ENCODE assay signal across 18 cellular contexts in genomic region chr9:89120704-89121103, GRCh38.
"Had no signal": no experiment of that assay in that cellular context is flagged by ENCODE, and none has a peak within 500 bp of the region (broad histone marks: within the 10 kb centered on the region; RNA-seq: fewer than 3 reads in every experiment).

No MANE protein-coding gene starts in this region.

- DNase-seq: KBM-7, MG63, NCI-H1092, NCI-H1105 treated with DMSO at 0.1 percent for 48 hours, NCI-H1417 treated with DMSO at 0.1 percent for 48 hours, NCI-H146, NCI-H1694 treated with DMSO at 0.1 percent for 48 hours, NCI-H1930, NCI-H2081, NCI-H2107, NCI-H2227 treated with DMSO at 0.1 percent for 48 hours, NCI-H524 treated with DMSO at 0.1 percent for 48 hours, NCI-H69, NCI-H774, PC-3, SHP77 treated with DMSO at 0.1 percent for 48 hours had no signal

- ATAC-seq: Panc1, PC-3, Right ventricle myocardium inferior had no signal
